In genomic region chr22:33842006-33842354, GRCh38 we compare ENCODE assay signal across 1 cellular context.
A peak's percentile ranks its signal among the peaks of the same experiment; 100 is the strongest.
TF ChIP-seq lines count a peak whose summit lies in the region.

No MANE protein-coding gene starts in this region.

TF ChIP-seq in GM12878, 131 proteins besides CTCF, POLR2A, EP300 and RAD21 (continued from another document):
- TF ChIP-seq ZNF207 (IDR thresholded peaks at IDR 0.05; ENCODE audit: borderline replicate concordance) (no peak), EED (IDR thresholded peaks at IDR 0.05; ENCODE audit: low read depth) (no peak), RUNX3 (IDR thresholded peaks at IDR 0.05; ENCODE audit: low read length) (peak; percentile 15; the same call in 1 of the 2 replicates), SIX5 (IDR thresholded peaks at IDR 0.05; ENCODE audit: low read depth, low read length, severe bottlenecking) (no peak), STAT3 (IDR thresholded peaks at IDR 0.05; ENCODE audit: low read depth, low read length) (no peak), ATF2 (IDR thresholded peaks at IDR 0.05; ENCODE audit: low read length) (0 out of 2 replicates have a peak, but pooled peaks have one; percentile 35), NFIC (IDR thresholded peaks at IDR 0.05; ENCODE audit: low read depth, low read length) (peak; percentile 79), CUX1 (IDR thresholded peaks at IDR 0.05; ENCODE audit: insufficient replicate concordance, low read depth, low read length) (no peak), KAT2A (conservative IDR thresholded peaks at IDR 0.05; ENCODE audit: control insufficient read depth, low read depth, low read length) (no peak), PBX3 (IDR thresholded peaks at IDR 0.05; ENCODE audit: insufficient replicate concordance, low read depth, low read length) (no peak), CBFB (IDR thresholded peaks at IDR 0.05; ENCODE audit: low read depth) (no peak), CREM (IDR thresholded peaks at IDR 0.05; ENCODE audit: low read depth) (peak; percentile 37; the same call in 1 of the 2 replicates), MEF2A (IDR thresholded peaks at IDR 0.05; ENCODE audit: insufficient read depth, low read depth, low read length) (peak; percentile 97)
- TF ChIP-seq, protein P1, sequence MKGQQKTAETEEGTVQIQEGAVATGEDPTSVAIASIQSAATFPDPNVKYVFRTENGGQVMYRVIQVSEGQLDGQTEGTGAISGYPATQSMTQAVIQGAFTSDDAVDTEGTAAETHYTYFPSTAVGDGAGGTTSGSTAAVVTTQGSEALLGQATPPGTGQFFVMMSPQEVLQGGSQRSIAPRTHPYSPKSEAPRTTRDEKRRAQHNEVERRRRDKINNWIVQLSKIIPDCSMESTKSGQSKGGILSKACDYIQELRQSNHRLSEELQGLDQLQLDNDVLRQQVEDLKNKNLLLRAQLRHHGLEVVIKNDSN (IDR thresholded peaks at IDR 0.05; ENCODE audit: borderline replicate concordance, extremely low read length, insufficient read depth, low read depth, low read length): no peak
- TF ChIP-seq, protein P2, sequence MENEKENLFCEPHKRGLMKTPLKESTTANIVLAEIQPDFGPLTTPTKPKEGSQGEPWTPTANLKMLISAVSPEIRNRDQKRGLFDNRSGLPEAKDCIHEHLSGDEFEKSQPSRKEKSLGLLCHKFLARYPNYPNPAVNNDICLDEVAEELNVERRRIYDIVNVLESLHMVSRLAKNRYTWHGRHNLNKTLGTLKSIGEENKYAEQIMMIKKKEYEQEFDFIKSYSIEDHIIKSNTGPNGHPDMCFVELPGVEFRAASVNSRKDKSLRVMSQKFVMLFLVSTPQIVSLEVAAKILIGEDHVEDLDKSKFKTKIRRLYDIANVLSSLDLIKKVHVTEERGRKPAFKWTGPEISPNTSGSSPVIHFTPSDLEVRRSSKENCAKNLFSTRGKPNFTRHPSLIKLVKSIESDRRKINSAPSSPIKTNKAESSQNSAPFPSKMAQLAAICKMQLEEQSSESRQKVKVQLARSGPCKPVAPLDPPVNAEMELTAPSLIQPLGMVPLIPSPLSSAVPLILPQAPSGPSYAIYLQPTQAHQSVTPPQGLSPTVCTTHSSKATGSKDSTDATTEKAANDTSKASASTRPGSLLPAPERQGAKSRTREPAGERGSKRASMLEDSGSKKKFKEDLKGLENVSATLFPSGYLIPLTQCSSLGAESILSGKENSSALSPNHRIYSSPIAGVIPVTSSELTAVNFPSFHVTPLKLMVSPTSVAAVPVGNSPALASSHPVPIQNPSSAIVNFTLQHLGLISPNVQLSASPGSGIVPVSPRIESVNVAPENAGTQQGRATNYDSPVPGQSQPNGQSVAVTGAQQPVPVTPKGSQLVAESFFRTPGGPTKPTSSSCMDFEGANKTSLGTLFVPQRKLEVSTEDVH (IDR thresholded peaks at IDR 0.05; ENCODE audit: low read depth, partially characterized antibody): no peak
